In the genomic region with DNA sequence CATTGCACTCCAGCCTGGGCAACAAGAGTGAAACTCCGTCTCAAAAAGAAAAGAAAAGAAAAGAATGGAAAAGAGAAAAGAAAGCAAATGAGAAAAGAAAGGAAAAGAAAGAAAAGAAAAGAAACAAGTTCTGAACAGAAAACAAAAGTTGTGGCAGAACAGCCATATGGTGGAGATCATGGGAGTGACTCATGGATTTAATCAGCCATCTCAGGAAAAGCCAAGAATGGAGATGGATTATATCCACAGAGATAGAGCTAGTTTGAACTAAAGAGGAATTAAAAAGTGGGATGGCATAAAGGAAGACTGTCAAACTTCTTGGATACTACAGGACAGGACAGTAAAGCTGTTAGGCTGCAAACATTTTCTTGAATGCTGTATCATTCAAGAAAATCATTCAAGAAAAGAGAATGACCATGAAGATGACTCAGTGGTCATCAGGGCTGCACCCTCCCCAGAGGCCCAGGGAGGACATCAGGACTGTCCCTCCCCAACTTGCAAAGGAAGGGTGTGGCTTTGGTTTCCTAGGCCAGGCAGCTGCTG, we compare ENCODE assay signal across 15 cellular contexts.
A peak's percentile ranks its signal among the peaks of the same experiment; 100 is the strongest.
DNase-seq lines count a peak whose midpoint lies in the region; TF ChIP-seq lines count a peak whose summit lies in the region.
"Had no signal": no experiment of that assay in that cellular context is flagged by ENCODE, and none has a peak within 500 bp of the region (broad histone marks: within the 10 kb centered on the region; RNA-seq: fewer than 3 reads in every experiment).

No MANE protein-coding gene starts in this region.

- H3K4me3 ChIP-seq in MG63 (no peak overlapping the region), endodermal cell (ENCODE audit: low read length) (no peak overlapping the region)
- H3K4me3 ChIP-seq: PC-9, thyroid gland had no signal

- H3K9me3 ChIP-seq in MG63 (no peaks in the 10 kb centered on the region), endodermal cell (ENCODE audit: control insufficient read depth, low read length) (no peaks in the 10 kb centered on the region)
- H3K9me3 ChIP-seq: thyroid gland had no signal

- H3K36me3 ChIP-seq in MG63 (no peaks in the 10 kb centered on the region), endodermal cell (ENCODE audit: control insufficient read depth, insufficient read depth, low read length) (no peaks in the 10 kb centered on the region)
- H3K36me3 ChIP-seq: thyroid gland had no signal

- H3K4me3 Mint-ChIP-seq in mesothelial cell of epicardium = no peak overlapping the region
- H3K4me3 Mint-ChIP-seq in endodermal cell = no peak overlapping the region
- H3K4me3 Mint-ChIP-seq: activated T-helper 1 cell treated with anti-CD3 and anti-CD28 coated beads, Interleukin-12 subunit alpha, Interleukin-12 subunit beta, Interleukin-2, Interleukin-4 antibody, amounts not matched to agents 30 ng/mL and 10 ng/mL and 1 ng/mL, durations not matched to agents 14 hours and 24 hours and 36 hours; B cell; WTC11 had no signal

- no peak overlapping the region for H3K9ac ChIP-seq in endodermal cell (ENCODE audit: extremely low read depth, low read length, poor library complexity, severe bottlenecking)

- WGBS in endodermal cell (ENCODE audit: insufficient coverage in 1 of 2, insufficient read length in 1 of 2), 2 experiments = 81 to 100% methylated on average over 1 of the region's 1 CpG

- peaks cover 7% of the 10 kb centered on the region for H3K4me1 ChIP-seq in endodermal cell (ENCODE audit: control insufficient read depth, insufficient read depth, low read length)
- H3K4me1 ChIP-seq: thyroid gland had no signal

- H3K27me3 ChIP-seq in MG63 (no peaks in the 10 kb centered on the region), endodermal cell (ENCODE audit: control insufficient read depth, insufficient read depth, low read length, poor library complexity, severe bottlenecking) (no peaks in the 10 kb centered on the region)
- H3K27me3 ChIP-seq: thyroid gland had no signal

- peaks cover 41% of the 10 kb centered on the region for H3K4me1 Mint-ChIP-seq in mesothelial cell of epicardium
- H3K4me1 Mint-ChIP-seq in endodermal cell = peaks cover 22% of the 10 kb centered on the region

- H3K27me3 Mint-ChIP-seq in mesothelial cell of epicardium (ENCODE audit: low read depth) (no peaks in the 10 kb centered on the region), endodermal cell (ENCODE audit: insufficient read depth) (no peaks in the 10 kb centered on the region)

- H3K27ac Mint-ChIP-seq in mesothelial cell of epicardium (peak overlapping the region; percentile 83), endodermal cell (no peak overlapping the region)
- H3K27ac Mint-ChIP-seq: activated T-helper 1 cell treated with anti-CD3 and anti-CD28 coated beads, Interleukin-12 subunit alpha, Interleukin-12 subunit beta, Interleukin-2, Interleukin-4 antibody, amounts not matched to agents 30 ng/mL and 10 ng/mL and 1 ng/mL, durations not matched to agents 14 hours and 24 hours and 36 hours; B cell; WTC11 had no signal

- H3K9me3 Mint-ChIP-seq in mesothelial cell of epicardium (peaks cover 3% of the 10 kb centered on the region), endodermal cell (peaks cover 10% of the 10 kb centered on the region)
- H3K9me3 Mint-ChIP-seq: activated T-helper 1 cell treated with anti-CD3 and anti-CD28 coated beads, Interleukin-12 subunit alpha, Interleukin-12 subunit beta, Interleukin-2, Interleukin-4 antibody, amounts not matched to agents 30 ng/mL and 10 ng/mL and 1 ng/mL, durations not matched to agents 14 hours and 24 hours and 36 hours had no signal

- peak overlapping the region; percentile 22 for H3K27ac ChIP-seq in epithelial cell of prostate
- no peak overlapping the region for H3K27ac ChIP-seq in endodermal cell (ENCODE audit: low read depth, low read length)
- H3K27ac ChIP-seq: PC-9 had no signal

- H3K36me3 Mint-ChIP-seq in mesothelial cell of epicardium (peaks cover 18% of the 10 kb centered on the region), endodermal cell (ENCODE audit: low read depth) (peaks cover 8% of the 10 kb centered on the region)

- TF ChIP-seq CTCF in mesothelial cell of epicardium (IDR thresholded peaks at IDR 0.05; ENCODE audit: unreplicated experiment) (no peak), endodermal cell (conservative IDR thresholded peaks at IDR 0.05) (no peak)

- peak; percentile 58 for DNase-seq in AG08395 (ENCODE audit: low spot score)
- DNase-seq in MG63 = peak; percentile 19
- DNase-seq in epithelial cell of prostate (ENCODE audit: low read depth, low spot score) = no peak
- DNase-seq in mesothelial cell of epicardium (ENCODE audit: low spot score in 2 of 2, unreplicated experiment in 2 of 2) = no peak
- DNase-seq in iPS-NIHi7 (ENCODE audit: extremely low spot score) = no peak
- DNase-seq in T-helper 2 cell = no peak
- DNase-seq in endodermal cell = no peak
- DNase-seq in GOT3 (lab: John Stamatoyannopoulos, UW) = no peak
- DNase-seq: central memory CD4-positive, alpha-beta T cell; NCI-H2081; thyroid gland had no signal

Comparison
In these comparisons a context has a peak if more than half of its experiments do, and no peak if none do; other contexts are left out.
1. DNase-seq: peak in AG08395 (single experiment) and MG63 (single experiment); none in epithelial cell of prostate (single experiment), mesothelial cell of epicardium (0 of 2), iPS-NIHi7 (single experiment), T-helper 2 cell (0 of 5), endodermal cell (single experiment) and GOT3 (single experiment).